In the genomic region with DNA sequence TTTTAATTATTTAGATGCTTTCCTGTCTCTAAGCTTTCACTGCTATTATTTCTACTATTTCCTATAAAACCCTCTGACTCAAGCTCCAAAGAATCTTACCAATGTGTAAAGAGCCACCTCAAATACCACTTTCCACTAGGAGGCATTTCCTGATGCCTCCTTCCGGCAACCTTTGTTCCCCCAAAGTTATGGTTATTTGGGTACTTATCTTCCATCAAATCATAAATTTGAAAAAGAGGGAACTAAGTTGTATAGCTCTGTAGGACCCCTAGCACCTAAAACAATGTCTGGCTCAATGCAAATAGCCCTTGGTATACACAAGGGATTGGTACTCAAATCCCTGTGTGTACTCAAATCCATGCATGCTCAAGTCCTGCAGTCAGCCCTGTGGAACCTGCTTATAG, we compare ENCODE assay signal across 1 cellular context.
TF ChIP-seq lines count a peak whose summit lies in the region.

No MANE protein-coding gene starts in this region.

TF ChIP-seq in WTC11, 78 proteins besides CTCF, POLR2A, EP300 and RAD21 (continued from another document):
- TF ChIP-seq, protein P1, sequence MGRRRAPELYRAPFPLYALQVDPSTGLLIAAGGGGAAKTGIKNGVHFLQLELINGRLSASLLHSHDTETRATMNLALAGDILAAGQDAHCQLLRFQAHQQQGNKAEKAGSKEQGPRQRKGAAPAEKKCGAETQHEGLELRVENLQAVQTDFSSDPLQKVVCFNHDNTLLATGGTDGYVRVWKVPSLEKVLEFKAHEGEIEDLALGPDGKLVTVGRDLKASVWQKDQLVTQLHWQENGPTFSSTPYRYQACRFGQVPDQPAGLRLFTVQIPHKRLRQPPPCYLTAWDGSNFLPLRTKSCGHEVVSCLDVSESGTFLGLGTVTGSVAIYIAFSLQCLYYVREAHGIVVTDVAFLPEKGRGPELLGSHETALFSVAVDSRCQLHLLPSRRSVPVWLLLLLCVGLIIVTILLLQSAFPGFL (CRISPR knock-in tag; IDR thresholded peaks at IDR 0.05; ENCODE audit: borderline replicate concordance) = no peak
- TF ChIP-seq NR3C1 (CRISPR knock-in tag; conservative IDR thresholded peaks at IDR 0.05; ENCODE audit: low read depth) = no peak
- TF ChIP-seq, protein P2, sequence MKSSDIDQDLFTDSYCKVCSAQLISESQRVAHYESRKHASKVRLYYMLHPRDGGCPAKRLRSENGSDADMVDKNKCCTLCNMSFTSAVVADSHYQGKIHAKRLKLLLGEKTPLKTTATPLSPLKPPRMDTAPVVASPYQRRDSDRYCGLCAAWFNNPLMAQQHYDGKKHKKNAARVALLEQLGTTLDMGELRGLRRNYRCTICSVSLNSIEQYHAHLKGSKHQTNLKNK (CRISPR knock-in tag; IDR thresholded peaks at IDR 0.05) = no peak
- no peak for TF ChIP-seq HMGA2 (CRISPR knock-in tag; IDR thresholded peaks at IDR 0.05)
- TF ChIP-seq, protein P3, sequence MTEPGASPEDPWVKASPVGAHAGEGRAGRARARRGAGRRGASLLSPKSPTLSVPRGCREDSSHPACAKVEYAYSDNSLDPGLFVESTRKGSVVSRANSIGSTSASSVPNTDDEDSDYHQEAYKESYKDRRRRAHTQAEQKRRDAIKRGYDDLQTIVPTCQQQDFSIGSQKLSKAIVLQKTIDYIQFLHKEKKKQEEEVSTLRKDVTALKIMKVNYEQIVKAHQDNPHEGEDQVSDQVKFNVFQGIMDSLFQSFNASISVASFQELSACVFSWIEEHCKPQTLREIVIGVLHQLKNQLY (CRISPR knock-in tag; IDR thresholded peaks at IDR 0.05) = no peak
